In genomic region chr20:60087563-60088105, GRCh38 we compare ENCODE assay signal across 11 cellular contexts.
DNase-seq lines count a peak whose midpoint lies in the region; ATAC-seq and TF ChIP-seq lines count a peak whose summit lies in the region.
"Had no signal": no experiment of that assay in that cellular context is flagged by ENCODE, and none has a peak within 500 bp of the region (broad histone marks: within the 10 kb centered on the region; RNA-seq: fewer than 3 reads in every experiment).

No MANE protein-coding gene starts in this region.

- no peaks in the 10 kb centered on the region for H3K4me1 ChIP-seq in skeletal muscle satellite cell (ENCODE audit: control insufficient read depth, insufficient read depth, low read length)
- H3K4me1 ChIP-seq in aorta (ENCODE audit: control insufficient read depth in 1 of 2, insufficient read depth in 2 of 2, low read length in 2 of 2): no peaks in the 10 kb centered on the region

- H3K4me3 ChIP-seq in NB4 (ENCODE audit: low read depth, low read length) (no peak overlapping the region), epithelial cell of esophagus (ENCODE audit: low read length) (peak overlapping the region; percentile 4), skeletal muscle satellite cell (ENCODE audit: low read length) (peak overlapping the region; percentile 53), aorta (ENCODE audit: low read length in 2 of 2) (peak overlapping the region in 1 of 2 donors; percentile 38)

- no peak for TF ChIP-seq POLR2A in NB4 (IDR thresholded peaks at IDR 0.05; ENCODE audit: extremely low read depth, insufficient read length)

- no peak overlapping the region for H3K27ac Mint-ChIP-seq in activated CD4-positive, alpha-beta T cell treated with anti-CD3 and anti-CD28 coated beads for 36 hours
- H3K27ac Mint-ChIP-seq: IgD-negative memory B cell had no signal

- no peaks in the 10 kb centered on the region for H3K9me3 Mint-ChIP-seq in activated CD4-positive, alpha-beta T cell treated with anti-CD3 and anti-CD28 coated beads for 36 hours (ENCODE audit: low read depth)

- no peaks in the 10 kb centered on the region for H3K36me3 Mint-ChIP-seq in activated CD4-positive, alpha-beta T cell treated with anti-CD3 and anti-CD28 coated beads for 36 hours (ENCODE audit: low read depth)
- H3K36me3 Mint-ChIP-seq: IgD-negative memory B cell had no signal

- peak overlapping the region; percentile 46 for H3K4me3 Mint-ChIP-seq in activated CD4-positive, alpha-beta T cell treated with anti-CD3 and anti-CD28 coated beads for 36 hours

- no peak for TF ChIP-seq CTCF in NB4 (IDR thresholded peaks at IDR 0.05; ENCODE audit: low read depth, low read length)
- no peak for TF ChIP-seq CTCF in epithelial cell of esophagus (IDR thresholded peaks at IDR 0.05; ENCODE audit: insufficient read depth, low read depth, low read length, missing control alignments)

- 1 to 4% methylated on average over 59 to 60 of the region's 60 CpGs for WGBS in aorta, 2 donors

- H3K4me2 ChIP-seq in skeletal muscle satellite cell (ENCODE audit: low read length): peak overlapping the region; percentile 65

- peaks cover 9% of the 10 kb centered on the region for H3K4me1 Mint-ChIP-seq in activated CD4-positive, alpha-beta T cell treated with anti-CD3 and anti-CD28 coated beads for 36 hours
- H3K4me1 Mint-ChIP-seq: IgD-negative memory B cell had no signal

- H3K36me3 ChIP-seq in skeletal muscle satellite cell (ENCODE audit: insufficient read depth, low read length) (no peaks in the 10 kb centered on the region), aorta (ENCODE audit: control insufficient read depth in 1 of 2, insufficient read depth in 2 of 2, low read length in 1 of 2) (no peaks in the 10 kb centered on the region)

- peak; percentile 13 for DNase-seq in activated CD4-positive, alpha-beta T cell treated with anti-CD3 and anti-CD28 coated beads for 36 hours
- no peak for DNase-seq in activated CD4-positive, alpha-beta T cell treated with anti-CD3 and anti-CD28 coated beads, Interleukin-2, amount 50 U/mL, for 48 hours
- DNase-seq in NB4 (ENCODE audit: low read depth) (peak; percentile 39), epithelial cell of esophagus (ENCODE audit: low read depth) (peak; percentile 8), aorta (no peak)
- DNase-seq: NCI-H446, SHP77 treated with DMSO at 0.1 percent for 48 hours had no signal

- H3K9ac ChIP-seq in skeletal muscle satellite cell (ENCODE audit: low read depth, low read length): peak overlapping the region; percentile 47

- POLR2A ChIA-PET in activated CD4-positive, alpha-beta T cell treated with anti-CD3 and anti-CD28 coated beads for 36 hours (lab: Charles Lee): no interaction called here

- H3K27me3 ChIP-seq in skeletal muscle satellite cell (ENCODE audit: control insufficient read depth, insufficient read depth, low read length): peaks cover 77% of the 10 kb centered on the region
- H3K27me3 ChIP-seq in aorta (ENCODE audit: control insufficient read depth in 1 of 2, insufficient read depth in 2 of 2, low read length in 1 of 2): no peaks in the 10 kb centered on the region

- peaks cover 18% of the 10 kb centered on the region for H3K27me3 Mint-ChIP-seq in activated CD4-positive, alpha-beta T cell treated with anti-CD3 and anti-CD28 coated beads for 36 hours

- H3K27ac ChIP-seq in aorta (ENCODE audit: low read depth in 1 of 2, low read length in 2 of 2): no peak overlapping the region

- intact Hi-C loops in activated CD4-positive, alpha-beta T cell treated with anti-CD3 and anti-CD28 coated beads for 36 hours (cut with DNase I, micrococcal nuclease): no loop called here
- intact Hi-C loops in aorta (cut with DNase I): no loop called here

- ATAC-seq in activated CD4-positive, alpha-beta T cell treated with anti-CD3 and anti-CD28 coated beads for 36 hours: no peak
- ATAC-seq in aorta (ENCODE audit: low FRiP score): no peak
- ATAC-seq in HG02571 (IDR thresholded peaks at IDR 0.05; ENCODE audit: unreplicated experiment): no peak
- no peak for ATAC-seq in GM19452 (IDR thresholded peaks at IDR 0.05; ENCODE audit: unreplicated experiment)

- CTCF ChIA-PET in activated CD4-positive, alpha-beta T cell treated with anti-CD3 and anti-CD28 coated beads for 36 hours (lab: Charles Lee): interaction anchor here (0.6 to 1.2 kb wide), 2 partner anchors 28 to 41 kb away, joined by 3 read pairs; no protein-coding TSS in a partner anchor

- no peaks in the 10 kb centered on the region for H3K9me3 ChIP-seq in skeletal muscle satellite cell (replicated peaks; ENCODE audit: low read length)
- peaks cover 2% of the 10 kb centered on the region for H3K9me3 ChIP-seq in aorta (ENCODE audit: control insufficient read depth, low read length)

Comparison
In these comparisons a context has a peak if more than half of its experiments do, and no peak if none do; other contexts are left out.
1. DNase-seq: peak in activated CD4-positive, alpha-beta T cell treated with anti-CD3 and anti-CD28 coated beads for 36 hours (single experiment), NB4 (single experiment) and epithelial cell of esophagus (single experiment); none in activated CD4-positive, alpha-beta T cell treated with anti-CD3 and anti-CD28 coated beads, Interleukin-2, amount 50 U/mL, for 48 hours (0 of 2) and aorta (0 of 2).